ENCODE assay signal across 16 cellular contexts in genomic region chr9:4980046-4980727, GRCh38. TPM values are rescaled to one million over a fixed set of nuclear protein-coding genes. Genes with fewer than 3 reads are reported as not detected.
DNase-seq lines count a peak whose midpoint lies in the region; ATAC-seq lines count a peak whose summit lies in the region.
"Had no signal": no experiment of that assay in that cellular context is flagged by ENCODE, and none has a peak within 500 bp of the region (broad histone marks: within the 10 kb centered on the region; RNA-seq: fewer than 3 reads in every experiment).

No MANE protein-coding gene starts in this region.

- CTCF ChIA-PET in activated CD4-positive, alpha-beta memory T cell treated with anti-CD3 and anti-CD28 coated beads for 36 hours (lab: Charles Lee), result interaction anchor here (0.7 to 2.4 kb wide), 3 partner anchors 9 to 218 kb away, joined by 3 to 9 read pairs (median 6); no protein-coding TSS in a partner anchor
- CTCF ChIA-PET in activated CD4-positive, alpha-beta memory T cell treated with anti-CD3 and anti-CD28 coated beads, Interleukin-2, amount 10 ng/mL, durations not matched to agents 7 days and 5 days (lab: Charles Lee), result no interaction called here
- CTCF ChIA-PET in CD4-positive, alpha-beta memory T cell (lab: Charles Lee; ENCODE audit: partially characterized antibody), result interaction anchor here (1.9 kb wide), 1 partner anchor 8 kb away, joined by 11 read pairs; no protein-coding TSS in a partner anchor

- no peak overlapping the region for H3K4me3 Mint-ChIP-seq in activated CD4-positive, alpha-beta memory T cell treated with anti-CD3 and anti-CD28 coated beads for 36 hours
- H3K4me3 Mint-ChIP-seq in activated CD4-positive, alpha-beta memory T cell treated with anti-CD3 and anti-CD28 coated beads, Interleukin-2, amount 10 ng/mL, durations not matched to agents 7 days and 5 days, result no peak overlapping the region
- peak overlapping the region; percentile 44 for H3K4me3 Mint-ChIP-seq in stimulated activated memory B cell treated with anti-CD40 and anti-IgM and Interleukin-4, amounts not matched to agents 10 μg/mL and 1 μg/mL and 100 μg/mL, for 72 hours
- peak overlapping the region in 1 of 8 donors; percentile 13 for H3K4me3 Mint-ChIP-seq in CD4-positive, alpha-beta memory T cell
- H3K4me3 Mint-ChIP-seq: effector memory CD8-positive, alpha-beta T cell had no signal

- DNase-seq in activated CD4-positive, alpha-beta memory T cell treated with anti-CD3 and anti-CD28 coated beads for 36 hours, result peak; percentile 24
- DNase-seq in activated CD4-positive, alpha-beta memory T cell treated with anti-CD3 and anti-CD28 coated beads, Interleukin-2, amount 10 ng/mL, durations not matched to agents 7 days and 5 days, result no peak
- DNase-seq in MV-4-11 (lab: John Stamatoyannopoulos, UW), result peak; percentile 74
- peak; percentile 15 for DNase-seq in adipocyte (ENCODE audit: low read depth)
- no peak for DNase-seq in CD4-positive, alpha-beta memory T cell
- DNase-seq: activated CD4-positive, CD25-positive, alpha-beta regulatory T cell treated with anti-CD3 and anti-CD28 coated beads, Interleukin-2, amount 50 U/mL, for 72 hours; effector memory CD8-positive, alpha-beta T cell; H7; mesendoderm; NCI-H1694; NCI-H82 had no signal

- H3K27me3 ChIP-seq in adipocyte (replicated peaks; ENCODE audit: control insufficient read depth, insufficient read depth, low read length), result no peaks in the 10 kb centered on the region
- no peaks in the 10 kb centered on the region for H3K27me3 ChIP-seq in CD4-positive, alpha-beta memory T cell (ENCODE audit: insufficient read depth, low read length)
- H3K27me3 ChIP-seq: neutrophil had no signal

- H3K9me3 ChIP-seq in adipocyte (ENCODE audit: control insufficient read depth, low read length), result no peaks in the 10 kb centered on the region
- H3K9me3 ChIP-seq in CD4-positive, alpha-beta memory T cell (ENCODE audit: control insufficient read depth in 1 of 2, low read length in 2 of 2), result no peaks in the 10 kb centered on the region
- H3K9me3 ChIP-seq: neutrophil had no signal

- H3K27ac Mint-ChIP-seq in activated CD4-positive, alpha-beta memory T cell treated with anti-CD3 and anti-CD28 coated beads for 36 hours, result peak overlapping the region; percentile 36
- H3K27ac Mint-ChIP-seq in activated CD4-positive, alpha-beta memory T cell treated with anti-CD3 and anti-CD28 coated beads, Interleukin-2, amount 10 ng/mL, durations not matched to agents 7 days and 5 days, result no peak overlapping the region
- H3K27ac Mint-ChIP-seq in stimulated activated memory B cell treated with anti-CD40 and anti-IgM and Interleukin-4, amounts not matched to agents 10 μg/mL and 1 μg/mL and 100 μg/mL, for 72 hours, result peak overlapping the region; percentile 82
- no peak overlapping the region for H3K27ac Mint-ChIP-seq in CD4-positive, alpha-beta memory T cell
- H3K27ac Mint-ChIP-seq: effector memory CD8-positive, alpha-beta T cell had no signal

- H3K4me1 Mint-ChIP-seq in activated CD4-positive, alpha-beta memory T cell treated with anti-CD3 and anti-CD28 coated beads for 36 hours (ENCODE audit: low read depth), result peaks cover 45% of the 10 kb centered on the region
- H3K4me1 Mint-ChIP-seq in activated CD4-positive, alpha-beta memory T cell treated with anti-CD3 and anti-CD28 coated beads, Interleukin-2, amount 10 ng/mL, durations not matched to agents 7 days and 5 days, result peaks cover 43% of the 10 kb centered on the region
- peaks cover 35% of the 10 kb centered on the region for H3K4me1 Mint-ChIP-seq in stimulated activated memory B cell treated with anti-CD40 and anti-IgM and Interleukin-4, amounts not matched to agents 10 μg/mL and 1 μg/mL and 100 μg/mL, for 72 hours
- peaks cover 7 to 12% (median 9%) of the 10 kb centered on the region in 4 donors for H3K4me1 Mint-ChIP-seq in CD4-positive, alpha-beta memory T cell

- no peak overlapping the region for H3K27ac ChIP-seq in CD4-positive, alpha-beta memory T cell (ENCODE audit: low read depth, low read length)
- H3K27ac ChIP-seq: neutrophil had no signal

- no peaks in the 10 kb centered on the region for H3K36me3 ChIP-seq in adipocyte (ENCODE audit: control insufficient read depth, insufficient read depth, low read length, severe bottlenecking)
- H3K36me3 ChIP-seq in CD4-positive, alpha-beta memory T cell (ENCODE audit: insufficient read depth, low read length), result no peaks in the 10 kb centered on the region
- H3K36me3 ChIP-seq: neutrophil had no signal

- no peaks in the 10 kb centered on the region for H3K9me3 Mint-ChIP-seq in activated CD4-positive, alpha-beta memory T cell treated with anti-CD3 and anti-CD28 coated beads for 36 hours
- H3K9me3 Mint-ChIP-seq in activated CD4-positive, alpha-beta memory T cell treated with anti-CD3 and anti-CD28 coated beads, Interleukin-2, amount 10 ng/mL, durations not matched to agents 7 days and 5 days, result no peaks in the 10 kb centered on the region
- no peaks in the 10 kb centered on the region for H3K9me3 Mint-ChIP-seq in stimulated activated memory B cell treated with anti-CD40 and anti-IgM and Interleukin-4, amounts not matched to agents 10 μg/mL and 1 μg/mL and 100 μg/mL, for 72 hours
- H3K9me3 Mint-ChIP-seq in CD4-positive, alpha-beta memory T cell, result no peaks in the 10 kb centered on the region
- H3K9me3 Mint-ChIP-seq: effector memory CD8-positive, alpha-beta T cell had no signal

- POLR2A ChIA-PET in activated CD4-positive, alpha-beta memory T cell treated with anti-CD3 and anti-CD28 coated beads for 36 hours (lab: Charles Lee), result interaction anchor here (1.0 to 1.7 kb wide), 3 partner anchors 9 to 239 kb away, joined by 3 to 17 read pairs (median 3); partner anchors contain the start of gene AK3
- POLR2A ChIA-PET in activated CD4-positive, alpha-beta memory T cell treated with anti-CD3 and anti-CD28 coated beads, Interleukin-2, amount 10 ng/mL, durations not matched to agents 7 days and 5 days (lab: Charles Lee), result interaction anchor here (1.1 to 1.2 kb wide), 2 partner anchors 9 to 239 kb away, joined by 3 to 6 read pairs; partner anchors contain the start of gene AK3
- POLR2A ChIA-PET in CD4-positive, alpha-beta memory T cell (lab: Charles Lee; ENCODE audit: partially characterized antibody), result no interaction called here

- ATAC-seq in stimulated activated memory B cell treated with anti-CD40 and anti-IgM and Interleukin-4, amounts not matched to agents 10 μg/mL and 1 μg/mL and 100 μg/mL, for 72 hours, result no peak
- ATAC-seq in GM18520 (IDR thresholded peaks at IDR 0.05; ENCODE audit: unreplicated experiment) (no peak), GM18867 (IDR thresholded peaks at IDR 0.05; ENCODE audit: unreplicated experiment) (no peak)
- ATAC-seq: effector memory CD8-positive, alpha-beta T cell had no signal

- no peaks in the 10 kb centered on the region for H3K27me3 Mint-ChIP-seq in activated CD4-positive, alpha-beta memory T cell treated with anti-CD3 and anti-CD28 coated beads for 36 hours
- no peaks in the 10 kb centered on the region for H3K27me3 Mint-ChIP-seq in activated CD4-positive, alpha-beta memory T cell treated with anti-CD3 and anti-CD28 coated beads, Interleukin-2, amount 10 ng/mL, durations not matched to agents 7 days and 5 days
- no peaks in the 10 kb centered on the region for H3K27me3 Mint-ChIP-seq in stimulated activated memory B cell treated with anti-CD40 and anti-IgM and Interleukin-4, amounts not matched to agents 10 μg/mL and 1 μg/mL and 100 μg/mL, for 72 hours
- H3K27me3 Mint-ChIP-seq in CD4-positive, alpha-beta memory T cell, result peaks cover 0 to 1% of the 10 kb centered on the region in 2 donors
- H3K27me3 Mint-ChIP-seq: effector memory CD8-positive, alpha-beta T cell had no signal

- intact Hi-C loops in activated CD4-positive, alpha-beta memory T cell treated with anti-CD3 and anti-CD28 coated beads for 36 hours (cut with micrococcal nuclease), result loop anchor here (1.0 to 10.0 kb wide), 6 partner anchors 9 to 1453 kb away; partner anchors contain the start of genes AK3, CDC37L1, RFX3 and RIC1
- intact Hi-C loops in CD4-positive, alpha-beta memory T cell (cut with micrococcal nuclease), result loop anchor here (10.0 kb wide), 3 partner anchors 1025 to 1455 kb away; partner anchors contain the start of genes RFX3 and UHRF2

- peaks cover 19% of the 10 kb centered on the region for H3K4me1 ChIP-seq in adipocyte (ENCODE audit: control insufficient read depth, insufficient read depth, low read length)
- peaks cover 9% of the 10 kb centered on the region for H3K4me1 ChIP-seq in CD4-positive, alpha-beta memory T cell (ENCODE audit: insufficient read depth, low read length)

- H3K9ac ChIP-seq in adipocyte (ENCODE audit: low read length), result no peak overlapping the region

- no peaks in the 10 kb centered on the region for H3K36me3 Mint-ChIP-seq in activated CD4-positive, alpha-beta memory T cell treated with anti-CD3 and anti-CD28 coated beads for 36 hours
- no peaks in the 10 kb centered on the region for H3K36me3 Mint-ChIP-seq in activated CD4-positive, alpha-beta memory T cell treated with anti-CD3 and anti-CD28 coated beads, Interleukin-2, amount 10 ng/mL, durations not matched to agents 7 days and 5 days (ENCODE audit: low read depth)
- H3K36me3 Mint-ChIP-seq in stimulated activated memory B cell treated with anti-CD40 and anti-IgM and Interleukin-4, amounts not matched to agents 10 μg/mL and 1 μg/mL and 100 μg/mL, for 72 hours, result no peaks in the 10 kb centered on the region
- H3K36me3 Mint-ChIP-seq in CD4-positive, alpha-beta memory T cell, result no peaks in the 10 kb centered on the region

- no peak overlapping the region for H3K4me3 ChIP-seq in adipocyte (ENCODE audit: low read length)
- no peak overlapping the region for H3K4me3 ChIP-seq in CD4-positive, alpha-beta memory T cell (ENCODE audit: low read length in 2 of 2)
- H3K4me3 ChIP-seq: skin epidermis had no signal

RNA-seq across cellular contexts. Expression of gene JAK2, which starts 4.9 kb away (rescaled TPM):
- total RNA-seq in activated CD4-positive, alpha-beta memory T cell treated with anti-CD3 and anti-CD28 coated beads for 36 hours, result 10 to 100 TPM; 23.2 to 25.5 TPM
- 10 to 100 TPM; 27.2 to 30.0 TPM for total RNA-seq in activated CD4-positive, alpha-beta memory T cell treated with anti-CD3 and anti-CD28 coated beads, Interleukin-2, amount 10 ng/mL, durations not matched to agents 7 days and 5 days
- 10 to 100 TPM; 17.0 to 19.9 TPM for total RNA-seq in CD4-positive, alpha-beta memory T cell
- 1 to 10 TPM; 4.6 to 8.0 TPM for polyA plus RNA-seq in CD4-positive, alpha-beta memory T cell

Comparison
In these comparisons a context has a peak if more than half of its experiments do, and no peak if none do; other contexts are left out.
1. DNase-seq: peak in activated CD4-positive, alpha-beta memory T cell treated with anti-CD3 and anti-CD28 coated beads for 36 hours (single experiment), MV-4-11 (single experiment) and adipocyte (single experiment); none in activated CD4-positive, alpha-beta memory T cell treated with anti-CD3 and anti-CD28 coated beads, Interleukin-2, amount 10 ng/mL, durations not matched to agents 7 days and 5 days (single experiment) and CD4-positive, alpha-beta memory T cell (0 of 5).
2. H3K27ac Mint-ChIP-seq: peak in activated CD4-positive, alpha-beta memory T cell treated with anti-CD3 and anti-CD28 coated beads for 36 hours (single experiment) and stimulated activated memory B cell treated with anti-CD40 and anti-IgM and Interleukin-4, amounts not matched to agents 10 μg/mL and 1 μg/mL and 100 μg/mL, for 72 hours (single experiment); none in activated CD4-positive, alpha-beta memory T cell treated with anti-CD3 and anti-CD28 coated beads, Interleukin-2, amount 10 ng/mL, durations not matched to agents 7 days and 5 days (single experiment) and CD4-positive, alpha-beta memory T cell (0 of 7).